In the genomic region with DNA sequence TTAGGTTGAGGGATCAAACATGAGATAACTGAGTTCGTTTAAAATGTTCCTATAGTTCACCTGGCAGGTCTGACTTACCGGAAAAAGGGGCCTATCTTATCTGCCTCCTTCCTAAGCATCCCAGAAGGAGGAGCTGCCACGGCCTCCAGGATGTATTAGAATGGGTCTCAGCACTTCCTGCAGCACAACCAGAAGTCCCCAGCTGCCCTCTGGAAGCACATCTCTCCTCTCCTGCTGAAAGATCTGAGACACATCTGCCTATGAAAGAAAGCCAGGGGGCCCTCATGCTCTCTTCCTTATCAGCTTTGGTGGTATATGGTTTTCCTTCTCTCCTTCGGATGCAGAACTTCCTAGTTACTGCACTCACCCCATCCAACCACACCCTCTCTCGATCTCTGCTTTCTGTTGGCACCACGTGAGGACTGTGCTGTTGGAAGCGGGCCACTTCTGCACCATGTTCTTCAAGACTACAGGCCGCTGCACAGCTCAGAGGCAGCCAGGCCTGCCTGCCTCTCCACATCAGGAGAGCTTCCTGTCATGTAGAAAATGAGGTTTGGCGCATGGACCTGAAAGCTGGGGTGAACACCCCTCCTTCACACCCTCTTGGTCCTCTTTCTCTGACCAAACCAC, we compare ENCODE assay signal across 1 cellular context.
TF ChIP-seq lines count a peak whose summit lies in the region.

No MANE protein-coding gene starts in this region.

TF ChIP-seq in HepG2, 621 proteins besides CTCF, POLR2A, EP300 and RAD21:
- TF ChIP-seq KLF15 (CRISPR knock-in tag; IDR thresholded peaks at IDR 0.05; ENCODE audit: borderline replicate concordance) (no peak), MEF2D (CRISPR knock-in tag; IDR thresholded peaks at IDR 0.05) (no peak), ZSCAN12 (CRISPR knock-in tag; IDR thresholded peaks at IDR 0.05) (no peak), TAF15 (IDR thresholded peaks at IDR 0.05; ENCODE audit: low read depth, low read length, poor library complexity, severe bottlenecking) (no peak)
- TF ChIP-seq, protein P1, sequence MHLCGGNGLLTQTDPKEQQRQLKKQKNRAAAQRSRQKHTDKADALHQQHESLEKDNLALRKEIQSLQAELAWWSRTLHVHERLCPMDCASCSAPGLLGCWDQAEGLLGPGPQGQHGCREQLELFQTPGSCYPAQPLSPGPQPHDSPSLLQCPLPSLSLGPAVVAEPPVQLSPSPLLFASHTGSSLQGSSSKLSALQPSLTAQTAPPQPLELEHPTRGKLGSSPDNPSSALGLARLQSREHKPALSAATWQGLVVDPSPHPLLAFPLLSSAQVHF (CRISPR knock-in tag; IDR thresholded peaks at IDR 0.05) = no peak
